In the genomic region with DNA sequence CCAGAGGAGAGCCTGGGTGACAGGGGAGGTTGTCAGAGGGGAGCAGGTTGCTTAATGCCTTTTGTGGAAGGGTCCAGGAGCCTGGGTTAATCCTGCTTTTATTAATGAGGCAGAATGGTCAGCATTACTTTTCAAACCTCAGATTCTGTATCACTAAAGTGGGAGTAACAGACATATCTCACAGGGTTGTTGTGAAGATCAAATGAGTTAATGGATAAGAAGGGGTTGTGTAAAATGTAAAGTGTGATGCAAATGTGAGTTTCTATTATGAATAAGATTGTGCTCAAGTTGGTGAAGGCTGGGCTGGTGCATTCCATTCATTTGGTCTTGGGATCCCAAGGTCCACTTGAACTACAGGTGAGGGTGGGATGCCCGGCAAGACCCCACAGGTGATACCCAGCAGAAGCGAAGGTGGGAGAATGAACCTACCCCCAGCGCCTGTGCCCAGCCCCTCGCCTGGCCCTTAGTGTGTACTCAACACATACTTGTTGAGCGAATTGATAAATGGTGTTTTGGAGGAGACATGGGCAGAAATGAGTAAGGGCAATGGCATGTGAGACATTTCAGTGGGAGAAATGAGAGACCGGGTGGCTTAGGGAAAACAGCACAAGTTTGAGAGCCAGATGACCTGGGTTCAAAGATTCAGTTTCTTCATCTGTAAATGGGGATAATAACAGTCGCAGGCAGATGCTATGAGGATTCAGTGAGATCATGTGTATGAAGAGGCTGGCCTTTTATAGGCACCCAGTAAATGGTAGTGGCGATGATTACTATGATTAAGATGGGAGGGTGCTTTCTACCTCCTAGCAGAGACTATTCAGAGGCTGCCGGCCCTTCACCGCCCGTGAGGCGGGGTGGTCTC, we compare ENCODE assay signal across 18 cellular contexts. TPM values are rescaled to one million over a fixed set of nuclear protein-coding genes. Genes with fewer than 3 reads are reported as not detected.
DNase-seq lines count a peak whose midpoint lies in the region; ATAC-seq, FAIRE-seq and TF ChIP-seq lines count a peak whose summit lies in the region.
"Had no signal": no experiment of that assay in that cellular context is flagged by ENCODE, and none has a peak within 500 bp of the region (broad histone marks: within the 10 kb centered on the region; RNA-seq: fewer than 3 reads in every experiment).

No MANE protein-coding gene starts in this region.

- no peak overlapping the region for H3K27ac ChIP-seq in endothelial cell of umbilical vein (ENCODE audit: insufficient read depth, low read depth, low read length)
- H3K27ac ChIP-seq: foreskin keratinocyte, sigmoid colon had no signal

- no peaks in the 10 kb centered on the region for H3K9me1 ChIP-seq in endothelial cell of umbilical vein (replicated peaks; ENCODE audit: control insufficient read depth, extremely low read depth, insufficient read depth, low read length)

- TF ChIP-seq CTCF in endothelial cell of umbilical vein (IDR thresholded peaks at IDR 0.05; ENCODE audit: extremely low read depth in 1 of 2, insufficient read depth in 1 of 2, low read depth in 1 of 2, low read length in 2 of 2) (no peak), omental fat pad (IDR thresholded peaks at IDR 0.05) (no peak)

- FAIRE-seq in endothelial cell of umbilical vein (lab: Jason Lieb, UNC): no peak
- FAIRE-seq: keratinocyte had no signal

- POLR2A ChIA-PET in endothelial cell of umbilical vein (lab: Charles Lee): no interaction called here

- CTCF ChIA-PET in endothelial cell of umbilical vein (lab: Charles Lee): interaction anchor here (27.5 kb wide), 1 partner anchor 45 kb away, joined by 1606 read pairs; no protein-coding TSS in a partner anchor

- H3K4me1 ChIP-seq in endothelial cell of umbilical vein (ENCODE audit: control insufficient read depth, extremely low read depth, insufficient read depth, low read length): peaks cover 35% of the 10 kb centered on the region
- H3K4me1 ChIP-seq: sigmoid colon had no signal

- H3K9me3 ChIP-seq in endothelial cell of umbilical vein (replicated peaks; ENCODE audit: control insufficient read depth, insufficient read depth, low read length): no peaks in the 10 kb centered on the region
- H3K9me3 ChIP-seq: sigmoid colon, stomach had no signal

- no peak overlapping the region for H3K4me3 ChIP-seq in endothelial cell of umbilical vein (replicated peaks in 1 of 3; ENCODE audit: insufficient read depth in 1 of 3, low read depth in 1 of 3, low read length in 3 of 3)
- H3K4me3 ChIP-seq: sigmoid colon had no signal

- H3K27me3 ChIP-seq in endothelial cell of umbilical vein (ENCODE audit: control insufficient read depth in 2 of 2, insufficient read depth in 2 of 2, low read length in 2 of 2): no peaks in the 10 kb centered on the region
- H3K27me3 ChIP-seq: sigmoid colon had no signal

- no peak overlapping the region for H3K4me2 ChIP-seq in endothelial cell of umbilical vein (ENCODE audit: insufficient read depth, low read length)

- BruUV-seq in endothelial cell of umbilical vein (replicated peaks; lab: Mats Ljungman, UMichigan): no TSS peak

- dilution Hi-C loops in endothelial cell of umbilical vein (cut with MboI; ENCODE audit: extremely low pct_ligation_motif_present, low sequenced_read_pairs): no loop called here

- H2AFZ ChIP-seq in endothelial cell of umbilical vein (ENCODE audit: low read depth, low read length): no peak overlapping the region

- H3K9ac ChIP-seq in endothelial cell of umbilical vein (replicated peaks; ENCODE audit: extremely low read depth, insufficient read depth, low read length): no peak overlapping the region

- H4K20me1 ChIP-seq in endothelial cell of umbilical vein (replicated peaks; ENCODE audit: control insufficient read depth, extremely low read depth, insufficient read depth, low read length): no peaks in the 10 kb centered on the region

- H3K79me2 ChIP-seq in endothelial cell of umbilical vein (ENCODE audit: control insufficient read depth, insufficient read depth, low read length): no peaks in the 10 kb centered on the region

- no peak for TF ChIP-seq POLR2A in endothelial cell of umbilical vein (IDR thresholded peaks at IDR 0.05; ENCODE audit: low read depth, low read length)

- no peaks in the 10 kb centered on the region for H3K36me3 ChIP-seq in endothelial cell of umbilical vein (ENCODE audit: control insufficient read depth in 2 of 2, extremely low read depth in 1 of 2, insufficient read depth in 2 of 2, low read length in 2 of 2)
- H3K36me3 ChIP-seq: sigmoid colon, stomach had no signal

- peak; percentile 27 for ATAC-seq in omental fat pad (ENCODE audit: low FRiP score)
- ATAC-seq: activated CD8-positive, alpha-beta T cell treated with anti-CD3 and anti-CD28 coated beads, Interleukin-2, amount 10 ng/mL, durations not matched to agents 7 days and 5 days; foreskin keratinocyte had no signal

- DNase-seq in ELR (ENCODE audit: low read depth): peak; percentile 82
- peak; percentile 66 for DNase-seq in NCI-H69 (lab: John Stamatoyannopoulos, UW)
- peak; percentile 32 for DNase-seq in endothelial cell of umbilical vein (ENCODE audit: low read depth, low spot score)
- no peak for DNase-seq in omental fat pad (ENCODE audit: low spot score)
- no peak for DNase-seq in iPS-NIHi11 (ENCODE audit: low spot score)
- no peak for DNase-seq in medulla oblongata (ENCODE audit: extremely low spot score)
- DNase-seq in activated CD4-positive, alpha-beta T cell treated with anti-CD3 and anti-CD28 coated beads for 48 hours: no peak
- no peak for DNase-seq in NCI-H446 treated with DMSO at 0.1 percent for 48 hours (lab: John Stamatoyannopoulos, UW)
- DNase-seq: activated CD8-positive, alpha-beta T cell treated with anti-CD3 and anti-CD28 coated beads, Interleukin-2, amount 10 ng/mL, durations not matched to agents 7 days and 5 days; activated gamma-delta T cell treated with Interleukin-2 at 50 U/mL for 16 hours; CD4-positive, alpha-beta memory T cell; OCI-M1; sigmoid colon; stomach; T1000 had no signal

- intact Hi-C loops in endothelial cell of umbilical vein (cut with micrococcal nuclease): loop anchor here (2.0 kb wide), 1 partner anchor 16 kb away; no protein-coding TSS in a partner anchor

TF ChIP-seq in endothelial cell of umbilical vein, 7 proteins besides CTCF, POLR2A, EP300 and RAD21:
- TF ChIP-seq EZH2 (IDR thresholded peaks at IDR 0.05; ENCODE audit: borderline replicate concordance, low read depth, low read length, severe bottlenecking): no peak
- TF ChIP-seq FOS (IDR thresholded peaks at IDR 0.05; ENCODE audit: borderline replicate concordance, insufficient read depth, low read length): no peak
- TF ChIP-seq, protein P1, sequence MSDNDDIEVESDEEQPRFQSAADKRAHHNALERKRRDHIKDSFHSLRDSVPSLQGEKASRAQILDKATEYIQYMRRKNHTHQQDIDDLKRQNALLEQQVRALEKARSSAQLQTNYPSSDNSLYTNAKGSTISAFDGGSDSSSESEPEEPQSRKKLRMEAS (IDR thresholded peaks at IDR 0.05; ENCODE audit: insufficient read depth, insufficient read length): no peak
- no peak for TF ChIP-seq GATA2 (IDR thresholded peaks at IDR 0.05; ENCODE audit: insufficient read depth, insufficient read length, low read depth, low read length)
- TF ChIP-seq POLR2AphosphoS5 (IDR thresholded peaks at IDR 0.05; ENCODE audit: insufficient read depth, low read depth, low read length): no peak
- TF ChIP-seq MYC (IDR thresholded peaks at IDR 0.05; ENCODE audit: low read depth, low read length): no peak
- no peak for TF ChIP-seq JUN (IDR thresholded peaks at IDR 0.05; ENCODE audit: borderline replicate concordance, insufficient read depth, insufficient read length, low read depth)

RNA-seq across cellular contexts. Expression of a gene that starts 6.2 kb away (rescaled TPM):
- total RNA-seq in endothelial cell of umbilical vein: 0.12 and 0.20 TPM in 2 replicates
- polyA plus RNA-seq in endothelial cell of umbilical vein: 0.08 and 0.10 TPM in 2 replicates
- 0.06 and 0.10 TPM in 2 replicates for polyA plus RNA-seq in endothelial cell of umbilical vein (2011; cell fraction: cytosol; rRNA removed)
- polyA plus RNA-seq in endothelial cell of umbilical vein (2011; cell fraction: nucleus; rRNA removed): 0.56 and 0.97 TPM in 2 replicates
- polyA plus RNA-seq in endothelial cell of umbilical vein (2012): 0.14 and 0.28 TPM in 2 replicates
- polyA minus RNA-seq in endothelial cell of umbilical vein: 1.3 TPM in 1 of 2 replicates, not detected in the other
- polyA minus RNA-seq in endothelial cell of umbilical vein (2011; cell fraction: cytosol; rRNA and poly(A)+ RNA removed): not detected
- not detected in 2 replicates for polyA minus RNA-seq in endothelial cell of umbilical vein (2011; cell fraction: nucleus; rRNA and poly(A)+ RNA removed)
- under 1 TPM in 2 of 4 donors, not detected in 2; 0.24 to 0.37 TPM for total RNA-seq in omental fat pad
- total RNA-seq: activated CD8-positive, alpha-beta T cell treated with anti-CD3 and anti-CD28 coated beads, Interleukin-2, amount 10 ng/mL, durations not matched to agents 7 days and 5 days; CD4-positive, alpha-beta memory T cell; chondrocyte; foreskin keratinocyte; sigmoid colon had no signal
- polyA plus RNA-seq: CD4-positive, alpha-beta memory T cell; foreskin keratinocyte had no signal

Comparison
In these comparisons a context has a peak if more than half of its experiments do, and no peak if none do; other contexts are left out.
1. DNase-seq: peak in ELR (single experiment), NCI-H69 (single experiment) and endothelial cell of umbilical vein (single experiment); none in omental fat pad (single experiment), iPS-NIHi11 (single experiment), medulla oblongata (single experiment), activated CD4-positive, alpha-beta T cell treated with anti-CD3 and anti-CD28 coated beads for 48 hours (single experiment) and NCI-H446 treated with DMSO at 0.1 percent for 48 hours (single experiment).